Comparison of ENCODE assay signal across 8 cellular contexts in the genomic region with DNA sequence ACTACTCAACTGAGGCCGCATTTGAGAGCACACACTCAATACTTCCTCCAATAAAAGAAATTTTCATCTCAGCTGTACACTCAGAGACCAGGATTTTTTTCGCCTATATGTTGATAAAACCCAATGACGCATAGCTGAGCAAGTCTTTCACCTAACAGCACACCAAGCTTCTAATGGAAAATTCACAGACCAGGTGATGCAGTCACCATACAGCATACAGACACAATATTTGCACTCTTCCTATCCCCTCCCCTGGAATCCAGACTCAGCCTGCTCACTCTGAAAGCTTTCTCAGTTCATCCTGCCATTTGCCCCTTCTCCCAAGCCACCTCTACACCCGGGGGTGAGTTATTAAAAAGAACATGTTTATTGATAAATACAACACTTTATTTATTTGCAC. TPM values are rescaled to one million over a fixed set of nuclear protein-coding genes. Genes with fewer than 3 reads are reported as not detected.
DNase-seq lines count a peak whose midpoint lies in the region; ATAC-seq lines count a peak whose summit lies in the region.

No MANE protein-coding gene starts in this region.

- H3K4me3 Mint-ChIP-seq in effector memory CD8-positive, alpha-beta T cell, result peak overlapping the region; percentile 87 to 92

- in situ Hi-C loops in HAP-1 (cut with MboI; ENCODE audit: low sequenced_read_pairs), result no loop called here

- H3K27me3 ChIP-seq in BLaER1 (no peaks in the 10 kb centered on the region; the same call in 1 of the 2 replicates), HAP-1 (ENCODE audit: low read depth) (no peaks in the 10 kb centered on the region), neuron (ENCODE audit: insufficient read depth, low read length) (no peaks in the 10 kb centered on the region)

- DNase-seq in HAP-1 (ENCODE audit: low spot score in 2 of 2), result peak; percentile 28 to 53
- peak; percentile 31 for DNase-seq in RPMI7951 (ENCODE audit: low read depth)
- DNase-seq in effector memory CD8-positive, alpha-beta T cell, result no peak
- no peak for DNase-seq in NK-92 treated with Interleukin-12 subunit alpha and Interleukin-12 subunit beta, amount 100 ng/mL, for 24 hours (lab: John Stamatoyannopoulos, UW)

- H4K20me1 ChIP-seq in BLaER1, result no peaks in the 10 kb centered on the region

- H3K4me1 Mint-ChIP-seq in effector memory CD8-positive, alpha-beta T cell (ENCODE audit: low read depth in 2 of 2), result peaks cover 32 to 41% of the 10 kb centered on the region in 2 donors

- H3K36me3 Mint-ChIP-seq in effector memory CD8-positive, alpha-beta T cell (ENCODE audit: insufficient read depth), result peaks cover 20% of the 10 kb centered on the region

- H3K4me3 ChIP-seq in BLaER1, result peak overlapping the region; percentile 87
- H3K4me3 ChIP-seq in HAP-1, result peak overlapping the region; percentile 57
- peak overlapping the region; percentile 85 for H3K4me3 ChIP-seq in neuron (ENCODE audit: low read length)

- peak overlapping the region; percentile 90 for H3K4me2 ChIP-seq in BLaER1

- H3K27ac ChIP-seq in BLaER1, result peak overlapping the region; percentile 97

- no peak for ATAC-seq in effector memory CD8-positive, alpha-beta T cell (replicated peaks)
- no peak for ATAC-seq in HG02884 (IDR thresholded peaks at IDR 0.05; ENCODE audit: unreplicated experiment)
- ATAC-seq in GM19351 (IDR thresholded peaks at IDR 0.05; ENCODE audit: unreplicated experiment), result no peak

- peaks cover 2% of the 10 kb centered on the region for H3K9me3 ChIP-seq in BLaER1
- H3K9me3 ChIP-seq in HAP-1, result no peaks in the 10 kb centered on the region
- H3K9me3 ChIP-seq in neuron (ENCODE audit: low read length), result no peaks in the 10 kb centered on the region

- H3K4me1 ChIP-seq in BLaER1, result peaks cover 45% of the 10 kb centered on the region
- peaks cover 31% of the 10 kb centered on the region for H3K4me1 ChIP-seq in HAP-1
- H3K4me1 ChIP-seq in neuron (ENCODE audit: insufficient read depth, low read length), result peaks cover 19% of the 10 kb centered on the region

- peak overlapping the region; percentile 88 for H2AFZ ChIP-seq in neuron (ENCODE audit: low read depth, low read length)

- H3K9me3 Mint-ChIP-seq in effector memory CD8-positive, alpha-beta T cell, result no peaks in the 10 kb centered on the region

- H3K27ac Mint-ChIP-seq in effector memory CD8-positive, alpha-beta T cell, result peak overlapping the region; percentile 91

- peak overlapping the region; percentile 94 for H3K9ac ChIP-seq in BLaER1

- H3K36me3 ChIP-seq in BLaER1 (peaks cover 15% of the 10 kb centered on the region), HAP-1 (replicated peaks) (no peaks in the 10 kb centered on the region), neuron (ENCODE audit: insufficient read depth, low read length) (no peaks in the 10 kb centered on the region)

- no peaks in the 10 kb centered on the region for H3K27me3 Mint-ChIP-seq in effector memory CD8-positive, alpha-beta T cell

RNA-seq across cellular contexts. Expression of a gene that starts 1.7 kb away (rescaled TPM):
- 78.2 and 83.3 TPM in 2 replicates for total RNA-seq in RPMI7951 (2014; rRNA removed; shearing (Covaris generic))

Comparison
In these comparisons a context has a peak if more than half of its experiments do, and no peak if none do; other contexts are left out.
1. DNase-seq: peak in HAP-1 (2 of 2) and RPMI7951 (single experiment); none in effector memory CD8-positive, alpha-beta T cell (0 of 3) and NK-92 treated with Interleukin-12 subunit alpha and Interleukin-12 subunit beta, amount 100 ng/mL, for 24 hours (single experiment).
2. Peak in every context shown above with its lines, with median percentiles within 50 percentile points of each other: H3K4me3 ChIP-seq.